8 cellular contexts compared by ENCODE assay signal in genomic region chr19:49911381-49912145, GRCh38. TPM values are rescaled to one million over a fixed set of nuclear protein-coding genes. Genes with fewer than 3 reads are reported as not detected.
DNase-seq lines count a peak whose midpoint lies in the region; ATAC-seq and TF ChIP-seq lines count a peak whose summit lies in the region.

No MANE protein-coding gene starts in this region.

- DNase-seq in MCF 10A (ENCODE audit: unreplicated experiment) (no peak), mammary epithelial cell (no peak), SKM-1 treated with dmso at 0.1 percent for 144 hours (lab: John Stamatoyannopoulos, UW; ENCODE audit: unreplicated experiment) (peak; percentile 34), heart left ventricle (peak in 1 of 5 donors; percentile 39), tibial artery (no peak), HCEC 1CT (no peak), GM23248 (no peak), DMS79 treated with DMSO at 0.1 percent for 48 hours (lab: John Stamatoyannopoulos, UW) (no peak)

- H3K9ac ChIP-seq in mammary epithelial cell (ENCODE audit: insufficient read depth, low read length): no peak overlapping the region
- no peak overlapping the region for H3K9ac ChIP-seq in GM23248

- H3F3A ChIP-seq in GM23248 (ENCODE audit: insufficient read depth): no peaks in the 10 kb centered on the region

- H3K79me2 ChIP-seq in mammary epithelial cell (ENCODE audit: insufficient read depth, low read length): peaks cover 38% of the 10 kb centered on the region
- peaks cover 23% of the 10 kb centered on the region for H3K79me2 ChIP-seq in GM23248 (ENCODE audit: insufficient read depth)

- no peak overlapping the region for H3K27ac ChIP-seq in mammary epithelial cell (ENCODE audit: insufficient read depth, low read depth, low read length)
- H3K27ac ChIP-seq in heart left ventricle: peak overlapping the region in 3 of 12 donors; percentile 29 to 90 (median 38)
- peak overlapping the region; percentile 15 to 19 for H3K27ac ChIP-seq in tibial artery
- H3K27ac ChIP-seq in GM23248: no peak overlapping the region

- H3K9me3 ChIP-seq in mammary epithelial cell (replicated peaks; ENCODE audit: insufficient read depth, low read length) (no peaks in the 10 kb centered on the region), heart left ventricle (no peaks in the 10 kb centered on the region), tibial artery (no peaks in the 10 kb centered on the region), GM23248 (ENCODE audit: low read depth) (no peaks in the 10 kb centered on the region)

- intact Hi-C loops in MCF 10A (cut with micrococcal nuclease): no loop called here
- intact Hi-C loops in mammary epithelial cell (cut with micrococcal nuclease): no loop called here
- intact Hi-C loops in heart left ventricle (cut with DNase I): no loop called here
- intact Hi-C loops in tibial artery (cut with DNase I; ENCODE audit: low total_unique reads): no loop called here

- peaks cover 9% of the 10 kb centered on the region for H3K4me1 Mint-ChIP-seq in MCF 10A (ENCODE audit: insufficient read depth, unreplicated experiment)

- BruUV-seq in MCF 10A (replicated peaks; lab: Mats Ljungman, UMichigan): no TSS peak
- no TSS peak for BruUV-seq in mammary epithelial cell (replicated peaks; lab: Mats Ljungman, UMichigan)

- H3K27me3 Mint-ChIP-seq in MCF 10A (ENCODE audit: insufficient read depth, unreplicated experiment): no peaks in the 10 kb centered on the region

- H3K9me2 ChIP-seq in GM23248 (ENCODE audit: insufficient read depth): no peaks in the 10 kb centered on the region

- no peak overlapping the region for H3K4me3 ChIP-seq in mammary epithelial cell (replicated peaks in 1 of 3; ENCODE audit: insufficient read depth in 1 of 3, low read depth in 2 of 3, low read length in 3 of 3)
- H3K4me3 ChIP-seq in heart left ventricle: no peak overlapping the region
- no peak overlapping the region for H3K4me3 ChIP-seq in tibial artery
- no peak overlapping the region for H3K4me3 ChIP-seq in GM23248

- peak in 3 of 4 donors; percentile 24 to 62 (median 47) for ATAC-seq in heart left ventricle

- POLR2A ChIA-PET in MCF 10A (lab: Yijun Ruan, JAX): no interaction called here

- H3K4me1 ChIP-seq in mammary epithelial cell (ENCODE audit: insufficient read depth, low read length) (no peaks in the 10 kb centered on the region), heart left ventricle (peaks cover 0 to 37% (median 4%) of the 10 kb centered on the region in 12 donors), tibial artery (peaks cover 0 to 19% (median 10%) of the 10 kb centered on the region in 4 donors), GM23248 (ENCODE audit: insufficient read depth) (no peaks in the 10 kb centered on the region)

- no peak for TF ChIP-seq POLR2A in heart left ventricle (IDR thresholded peaks at IDR 0.05)

- CTCF ChIA-PET in MCF 10A (lab: Yijun Ruan, JAX) (interaction anchor here (1.0 kb wide), 1 partner anchor 9 kb away, joined by 3 read pairs; no protein-coding TSS in a partner anchor), mammary epithelial cell (lab: Charles Lee; ENCODE audit: low non-redundant PET) (no interaction called here)

- 60% methylated on average over 9 of the region's 9 CpGs for WGBS in mammary epithelial cell (ENCODE audit: low coverage, missing lambda C conversion rate)
- WGBS in heart left ventricle, 4 donors: 61 to 71% (median 65%) methylated on average over 9 of the region's 9 CpGs
- 67 to 69% methylated on average over 9 of the region's 9 CpGs for WGBS in GM23248 (ENCODE audit: low coverage in 1 of 2, low lambda C conversion rate in 2 of 2, missing lambda C conversion rate in 2 of 2), 2 experiments

- peak overlapping the region; percentile 61 for H3K27ac Mint-ChIP-seq in MCF 10A (ENCODE audit: low read depth, unreplicated experiment)

- no peak overlapping the region for H2AFZ ChIP-seq in mammary epithelial cell (ENCODE audit: low read depth, low read length)
- H2AFZ ChIP-seq in GM23248: no peak overlapping the region

- in situ Hi-C loops in mammary epithelial cell (cut with MboI; ENCODE audit: low sequenced_read_pairs in 2 of 2): no loop called here
- in situ Hi-C loops in GM23248 (cut with MboI): no loop called here

- H3K4me2 ChIP-seq in mammary epithelial cell (ENCODE audit: insufficient read depth, low read depth, low read length) (no peak overlapping the region), GM23248 (ENCODE audit: unreplicated experiment) (no peak overlapping the region)

- H3K4me3 Mint-ChIP-seq in MCF 10A (ENCODE audit: unreplicated experiment): no peak overlapping the region

- H3K27me3 ChIP-seq in mammary epithelial cell (ENCODE audit: insufficient read depth, low read length) (no peaks in the 10 kb centered on the region), heart left ventricle (no peaks in the 10 kb centered on the region), tibial artery (no peaks in the 10 kb centered on the region), GM23248 (replicated peaks; ENCODE audit: insufficient read depth) (no peaks in the 10 kb centered on the region)

- H3K36me3 ChIP-seq in mammary epithelial cell (ENCODE audit: insufficient read depth, low read length) (peaks cover 19% of the 10 kb centered on the region), heart left ventricle (peaks cover 0 to 76% (median 50%) of the 10 kb centered on the region in 9 donors), tibial artery (peaks cover 19 to 68% (median 42%) of the 10 kb centered on the region in 3 donors), GM23248 (ENCODE audit: low read depth) (no peaks in the 10 kb centered on the region; the same call in 1 of the 2 replicates)

- H3K9me3 Mint-ChIP-seq in MCF 10A (ENCODE audit: unreplicated experiment): no peaks in the 10 kb centered on the region

- H3K36me3 Mint-ChIP-seq in MCF 10A (ENCODE audit: insufficient read depth, unreplicated experiment): peaks cover 60% of the 10 kb centered on the region

- no peaks in the 10 kb centered on the region for H4K20me1 ChIP-seq in mammary epithelial cell (ENCODE audit: insufficient read depth, low read length)
- H4K20me1 ChIP-seq in GM23248 (ENCODE audit: insufficient read depth): no peaks in the 10 kb centered on the region

- dilution Hi-C loops in mammary epithelial cell (cut with HindIII; ENCODE audit: low sequenced_read_pairs): loop anchor here (5.0 kb wide), 3 partner anchors 66 to 96 kb away; no protein-coding TSS in a partner anchor

- TF ChIP-seq CTCF in MCF 10A (IDR thresholded peaks at IDR 0.05; ENCODE audit: unreplicated experiment): no peak
- no peak for TF ChIP-seq CTCF in mammary epithelial cell (conservative IDR thresholded peaks at IDR 0.05 in 1 of 2, IDR thresholded peaks at IDR 0.05 in 1 of 2; ENCODE audit: extremely low read depth in 1 of 2, insufficient read depth in 1 of 2, low read depth in 1 of 2, low read length in 2 of 2)
- TF ChIP-seq CTCF in heart left ventricle (IDR thresholded peaks at IDR 0.05): no peak
- TF ChIP-seq CTCF in tibial artery (IDR thresholded peaks at IDR 0.05): no peak

RNA-seq across cellular contexts. Expression of gene IL4I1, which starts 14.9 kb away (rescaled TPM):
- total RNA-seq in MCF 10A (2022): 0.37 TPM in 1 of 2 replicates, not detected in the other
- not detected for total RNA-seq in mammary epithelial cell
- 0.12 TPM for polyA plus RNA-seq in mammary epithelial cell
- polyA minus RNA-seq in mammary epithelial cell: not detected
- 10 to 100 TPM in 2 of 9 donors, under 1 TPM in 4, not detected in 3; 0.27 to 21.6 (median 0.64) TPM for total RNA-seq in heart left ventricle
- polyA plus RNA-seq in heart left ventricle: under 1 TPM in 1 of 2 donors, not detected in 1; 0.30 TPM
- not detected in 2 replicates for total RNA-seq in GM23248 (2014; rRNA removed; shearing (Covaris generic))
- 0.66 and 0.91 TPM in 2 replicates for polyA plus RNA-seq in GM23248 (2016; fragmentation: Nextera tagmentation; extraction: Ambion mirVana)

RNA-seq across cellular contexts. Expression of gene ATF5, which starts 17.4 kb away (rescaled TPM):
- 23.7 and 24.5 TPM in 2 replicates for total RNA-seq in MCF 10A (2022)
- total RNA-seq in mammary epithelial cell: 10 to 100 TPM in 1 of 2 donors, 1 to 10 TPM in 1; 7.3 to 20.3 TPM
- polyA plus RNA-seq in mammary epithelial cell: 9.0 TPM
- polyA minus RNA-seq in mammary epithelial cell: 5.5 TPM
- total RNA-seq in heart left ventricle: 10 to 100 TPM in 2 of 9 donors, 1 to 10 TPM in 7; 3.9 to 33.0 (median 8.2) TPM
- 10 to 100 TPM; 16.0 to 30.5 TPM for polyA plus RNA-seq in heart left ventricle
- 8.9 and 19.1 TPM in 2 replicates for total RNA-seq in GM23248 (2014; rRNA removed; shearing (Covaris generic))
- 8.0 and 8.9 TPM in 2 replicates for polyA plus RNA-seq in GM23248 (2016; fragmentation: Nextera tagmentation; extraction: Ambion mirVana)

RNA-seq across cellular contexts. Expression of gene NUP62, which starts 17.7 kb away (rescaled TPM):
- total RNA-seq in MCF 10A (2022) (42.0 and 44.9 TPM in 2 replicates), mammary epithelial cell (10 to 100 TPM; 24.8 to 51.2 TPM), heart left ventricle (10 to 100 TPM; 24.6 to 61.9 (median 33.3) TPM)
- polyA plus RNA-seq in mammary epithelial cell (19.2 TPM), heart left ventricle (10 to 100 TPM; 14.0 to 30.3 TPM), GM23248 (2016; fragmentation: Nextera tagmentation; extraction: Ambion mirVana) (38.4 and 38.5 TPM in 2 replicates)
- polyA minus RNA-seq in mammary epithelial cell: 30.5 TPM
- 35.1 and 41.6 TPM in 2 replicates for total RNA-seq in GM23248 (2014; rRNA removed; shearing (Covaris generic))

RNA-seq across cellular contexts. Expression of gene TBC1D17, which starts 34.1 kb away (rescaled TPM):
- total RNA-seq in MCF 10A (2022) (25.2 and 25.5 TPM in 2 replicates), mammary epithelial cell (10 to 100 TPM; 13.0 to 32.0 TPM), heart left ventricle (10 to 100 TPM; 30.1 to 54.8 (median 39.8) TPM)
- polyA plus RNA-seq in mammary epithelial cell (23.1 TPM), heart left ventricle (10 to 100 TPM; 30.7 to 35.9 TPM), GM23248 (2016; fragmentation: Nextera tagmentation; extraction: Ambion mirVana) (32.4 and 33.0 TPM in 2 replicates)
- 31.2 TPM for polyA minus RNA-seq in mammary epithelial cell
- 6.3 and 6.6 TPM in 2 replicates for total RNA-seq in GM23248 (2014; rRNA removed; shearing (Covaris generic))

RNA-seq across cellular contexts. Expression of gene AKT1S1, which starts 34.4 kb away (rescaled TPM):
- 74.7 and 79.2 TPM in 2 replicates for total RNA-seq in MCF 10A (2022)
- total RNA-seq in mammary epithelial cell: 10 to 100 TPM; 12.3 to 68.3 TPM
- 57.0 TPM for polyA plus RNA-seq in mammary epithelial cell
- polyA minus RNA-seq in mammary epithelial cell: 35.2 TPM
- total RNA-seq in heart left ventricle: 10 to 100 TPM; 25.3 to 46.0 (median 31.2) TPM
- polyA plus RNA-seq in heart left ventricle: 10 to 100 TPM; 41.9 to 55.1 TPM
- 11.6 and 17.3 TPM in 2 replicates for total RNA-seq in GM23248 (2014; rRNA removed; shearing (Covaris generic))
- polyA plus RNA-seq in GM23248 (2016; fragmentation: Nextera tagmentation; extraction: Ambion mirVana): 60.4 and 65.2 TPM in 2 replicates

Comparison
In these comparisons a context has a peak if more than half of its experiments do, and no peak if none do; other contexts are left out.
1. H3K27ac ChIP-seq: peak in tibial artery (2 of 2); none in mammary epithelial cell (single experiment) and GM23248 (single experiment).